Comparison of ENCODE assay signal across 6 cellular contexts in genomic region chr6:79775222-79775621, GRCh38.
"Had no signal": no experiment of that assay in that cellular context is flagged by ENCODE, and none has a peak within 500 bp of the region (broad histone marks: within the 10 kb centered on the region; RNA-seq: fewer than 3 reads in every experiment).

No MANE protein-coding gene starts in this region.

- H3K9me3 Mint-ChIP-seq: IgD-negative memory B cell had no signal

- FAIRE-seq: HTR-8/SVneo had no signal

- H3K4me3 Mint-ChIP-seq: IgD-negative memory B cell had no signal

- DNase-seq: IMR-90, KBM-7, KG1 had no signal

- H3K27ac ChIP-seq: HL-60 had no signal
